ENCODE assay signal across 8 cellular contexts in genomic region chr6:36677753-36678487, GRCh38. TPM values are rescaled to one million over a fixed set of nuclear protein-coding genes. Genes with fewer than 3 reads are reported as not detected.
A peak's percentile ranks its signal among the peaks of the same experiment; 100 is the strongest.
DNase-seq lines count a peak whose midpoint lies in the region; ATAC-seq and TF ChIP-seq lines count a peak whose summit lies in the region.

No MANE protein-coding gene starts in this region.

- H3K36me3 Mint-ChIP-seq in activated T-cell treated with anti-CD3 and anti-CD28 coated beads, Interleukin-2, amount 50 U/mL, for 24 hours (ENCODE audit: low read depth): peaks cover 18% of the 10 kb centered on the region
- H3K36me3 Mint-ChIP-seq in activated CD4-positive, alpha-beta memory T cell treated with anti-CD3 and anti-CD28 coated beads, Interleukin-2, amount 10 ng/mL, durations not matched to agents 7 days and 5 days (ENCODE audit: low read depth): peaks cover 28% of the 10 kb centered on the region

- peak overlapping the region; percentile 64 for H3K4me3 Mint-ChIP-seq in activated T-cell treated with anti-CD3 and anti-CD28 coated beads, Interleukin-2, amount 50 U/mL, for 24 hours
- peak overlapping the region; percentile 75 for H3K4me3 Mint-ChIP-seq in activated CD4-positive, alpha-beta memory T cell treated with anti-CD3 and anti-CD28 coated beads, Interleukin-2, amount 10 ng/mL, durations not matched to agents 7 days and 5 days

- DNase-seq in activated T-cell treated with anti-CD3 and anti-CD28 coated beads, Interleukin-2, amount 50 U/mL, for 24 hours: no peak
- DNase-seq in activated T-cell treated with anti-CD3 and anti-CD28 coated beads, Interleukin-2, amount 50 U/mL, for 48 hours: no peak
- DNase-seq in activated CD4-positive, alpha-beta memory T cell treated with anti-CD3 and anti-CD28 coated beads, Interleukin-2, amount 10 ng/mL, durations not matched to agents 7 days and 5 days: no peak
- no peak for DNase-seq in HEK293T (ENCODE audit: extremely low spot score)

- H3K27me3 ChIP-seq in subcutaneous abdominal adipose tissue (ENCODE audit: control insufficient read depth in 5 of 5, insufficient read depth in 4 of 5, low read length in 5 of 5): no peaks in the 10 kb centered on the region

- H3K4me1 Mint-ChIP-seq in activated T-cell treated with anti-CD3 and anti-CD28 coated beads, Interleukin-2, amount 50 U/mL, for 24 hours (ENCODE audit: low read depth): peaks cover 50% of the 10 kb centered on the region
- H3K4me1 Mint-ChIP-seq in activated CD4-positive, alpha-beta memory T cell treated with anti-CD3 and anti-CD28 coated beads, Interleukin-2, amount 10 ng/mL, durations not matched to agents 7 days and 5 days: peaks cover 49% of the 10 kb centered on the region

- H3K27me3 Mint-ChIP-seq in activated T-cell treated with anti-CD3 and anti-CD28 coated beads, Interleukin-2, amount 50 U/mL, for 24 hours: peaks cover 15% of the 10 kb centered on the region
- no peaks in the 10 kb centered on the region for H3K27me3 Mint-ChIP-seq in activated CD4-positive, alpha-beta memory T cell treated with anti-CD3 and anti-CD28 coated beads, Interleukin-2, amount 10 ng/mL, durations not matched to agents 7 days and 5 days

- no peaks in the 10 kb centered on the region for H3K9me3 Mint-ChIP-seq in activated T-cell treated with anti-CD3 and anti-CD28 coated beads, Interleukin-2, amount 50 U/mL, for 24 hours
- H3K9me3 Mint-ChIP-seq in activated CD4-positive, alpha-beta memory T cell treated with anti-CD3 and anti-CD28 coated beads, Interleukin-2, amount 10 ng/mL, durations not matched to agents 7 days and 5 days: no peaks in the 10 kb centered on the region

- H3K9me3 ChIP-seq in iPS-18c (ENCODE audit: control insufficient read depth, insufficient read depth, low read length) (no peaks in the 10 kb centered on the region), subcutaneous abdominal adipose tissue (ENCODE audit: control insufficient read depth in 5 of 5, low read length in 5 of 5) (no peaks in the 10 kb centered on the region)

- peak overlapping the region in 3 of 5 donors; percentile 41 to 87 (median 67) for H3K9ac ChIP-seq in subcutaneous abdominal adipose tissue (ENCODE audit: low read length in 5 of 5)

- H3K36me3 ChIP-seq in subcutaneous abdominal adipose tissue (ENCODE audit: control insufficient read depth in 5 of 5, insufficient read depth in 5 of 5, low read length in 5 of 5): peaks cover 0 to 12% (median 6%) of the 10 kb centered on the region in 5 donors

- peaks cover 7 to 49% (median 32%) of the 10 kb centered on the region in 5 donors for H3K4me1 ChIP-seq in subcutaneous abdominal adipose tissue (ENCODE audit: control insufficient read depth in 5 of 5, insufficient read depth in 5 of 5, low read length in 5 of 5)

- ATAC-seq in HG02678 (IDR thresholded peaks at IDR 0.05; ENCODE audit: unreplicated experiment) (no peak), HG03342 (IDR thresholded peaks at IDR 0.05; ENCODE audit: unreplicated experiment) (no peak)

- POLR2A ChIA-PET in activated CD4-positive, alpha-beta memory T cell treated with anti-CD3 and anti-CD28 coated beads, Interleukin-2, amount 10 ng/mL, durations not matched to agents 7 days and 5 days (lab: Charles Lee): interaction anchor here (0.6 to 8.6 kb wide), 21 partner anchors 9 to 308 kb away, joined by 3 to 86 read pairs (median 4); partner anchors contain the start of genes KCTD20, MTCH1, PXT1 and SRSF3
- POLR2A ChIA-PET in HEK293T (lab: Yijun Ruan, JAX): interaction anchor here (0.6 to 2.6 kb wide), 13 partner anchors 9 to 472 kb away, joined by 3 to 19 read pairs (median 4); no protein-coding TSS in a partner anchor

- H3K4me3 ChIP-seq in iPS-18c (ENCODE audit: insufficient read depth, low read depth, low read length): peak overlapping the region; percentile 40; the same call in 1 of the 2 replicates
- peak overlapping the region in 4 of 5 donors; percentile 9 to 99 (median 94) for H3K4me3 ChIP-seq in subcutaneous abdominal adipose tissue (ENCODE audit: low read depth in 1 of 5, low read length in 5 of 5)

- peak overlapping the region; percentile 69 for H3K27ac Mint-ChIP-seq in activated T-cell treated with anti-CD3 and anti-CD28 coated beads, Interleukin-2, amount 50 U/mL, for 24 hours
- H3K27ac Mint-ChIP-seq in activated CD4-positive, alpha-beta memory T cell treated with anti-CD3 and anti-CD28 coated beads, Interleukin-2, amount 10 ng/mL, durations not matched to agents 7 days and 5 days: peak overlapping the region; percentile 82

- CTCF ChIA-PET in activated CD4-positive, alpha-beta memory T cell treated with anti-CD3 and anti-CD28 coated beads, Interleukin-2, amount 10 ng/mL, durations not matched to agents 7 days and 5 days (lab: Charles Lee): interaction anchor here (0.9 to 1.5 kb wide), 9 partner anchors 12 to 83 kb away, joined by 3 to 11 read pairs (median 4); no protein-coding TSS in a partner anchor
- CTCF ChIA-PET in HEK293T (lab: Yijun Ruan, JAX): interaction anchor here (0.9 to 3.0 kb wide), 3 partner anchors 9 to 81 kb away, joined by 3 to 25 read pairs (median 4); no protein-coding TSS in a partner anchor

- peak overlapping the region; percentile 99 for H3K27ac ChIP-seq in subcutaneous abdominal adipose tissue (ENCODE audit: low read depth, low read length)

TF ChIP-seq in HEK293T, 16 proteins besides CTCF, POLR2A, EP300 and RAD21:
- TF ChIP-seq CTBP1 (IDR thresholded peaks at IDR 0.05; ENCODE audit: borderline replicate concordance): no peak
- no peak for TF ChIP-seq NFRKB (IDR thresholded peaks at IDR 0.05)
- no peak for TF ChIP-seq FOXA1 (IDR thresholded peaks at IDR 0.05)
- no peak for TF ChIP-seq FOXM1 (IDR thresholded peaks at IDR 0.05; ENCODE audit: borderline replicate concordance)
- no peak for TF ChIP-seq ELF4 (IDR thresholded peaks at IDR 0.05)
- TF ChIP-seq FOXK2 (IDR thresholded peaks at IDR 0.05): no peak
- TF ChIP-seq L3MBTL2 (conservative IDR thresholded peaks at IDR 0.05): no peak
- no peak for TF ChIP-seq BHLHE40 (IDR thresholded peaks at IDR 0.05; ENCODE audit: borderline replicate concordance)
- TF ChIP-seq ARNT (IDR thresholded peaks at IDR 0.05): no peak
- TF ChIP-seq, protein P1, sequence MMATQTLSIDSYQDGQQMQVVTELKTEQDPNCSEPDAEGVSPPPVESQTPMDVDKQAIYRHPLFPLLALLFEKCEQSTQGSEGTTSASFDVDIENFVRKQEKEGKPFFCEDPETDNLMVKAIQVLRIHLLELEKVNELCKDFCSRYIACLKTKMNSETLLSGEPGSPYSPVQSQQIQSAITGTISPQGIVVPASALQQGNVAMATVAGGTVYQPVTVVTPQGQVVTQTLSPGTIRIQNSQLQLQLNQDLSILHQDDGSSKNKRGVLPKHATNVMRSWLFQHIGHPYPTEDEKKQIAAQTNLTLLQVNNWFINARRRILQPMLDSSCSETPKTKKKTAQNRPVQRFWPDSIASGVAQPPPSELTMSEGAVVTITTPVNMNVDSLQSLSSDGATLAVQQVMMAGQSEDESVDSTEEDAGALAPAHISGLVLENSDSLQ (IDR thresholded peaks at IDR 0.05): no peak
- no peak for TF ChIP-seq SP1 (IDR thresholded peaks at IDR 0.05)
- TF ChIP-seq LEF1 (IDR thresholded peaks at IDR 0.05; ENCODE audit: borderline replicate concordance): no peak
- no peak for TF ChIP-seq SUZ12 (IDR thresholded peaks at IDR 0.05)
- no peak for TF ChIP-seq HDGF (IDR thresholded peaks at IDR 0.05; ENCODE audit: borderline replicate concordance)
- no peak for TF ChIP-seq TARDBP (IDR thresholded peaks at IDR 0.05)
- TF ChIP-seq ZNF384 (IDR thresholded peaks at IDR 0.05): no peak
TF ChIP-seq in HEK293T: peak in this region for 0.

RNA-seq across cellular contexts. Expression of gene CDKN1A, which starts 0.6 kb away (rescaled TPM):
- total RNA-seq in activated CD4-positive, alpha-beta memory T cell treated with anti-CD3 and anti-CD28 coated beads, Interleukin-2, amount 10 ng/mL, durations not matched to agents 7 days and 5 days: 100 to 1,000 TPM; 107 to 109 TPM

RNA-seq across cellular contexts. Expression of gene RAB44, which starts 19.7 kb away (rescaled TPM):
- under 1 TPM; 0.15 to 0.25 TPM for total RNA-seq in activated CD4-positive, alpha-beta memory T cell treated with anti-CD3 and anti-CD28 coated beads, Interleukin-2, amount 10 ng/mL, durations not matched to agents 7 days and 5 days
